ENCODE assay signal across 8 cellular contexts in genomic region chr22:36328635-36329216, GRCh38. TPM values are rescaled to one million over a fixed set of nuclear protein-coding genes. Genes with fewer than 3 reads are reported as not detected.
DNase-seq lines count a peak whose midpoint lies in the region; ATAC-seq and TF ChIP-seq lines count a peak whose summit lies in the region.

No MANE protein-coding gene starts in this region.

- TF ChIP-seq RAD21 in liver (IDR thresholded peaks at IDR 0.05), result no peak

- H3K27me3 ChIP-seq in GM06990 (replicated peaks; ENCODE audit: control insufficient read depth, insufficient read depth, low read length), result no peaks in the 10 kb centered on the region
- no peaks in the 10 kb centered on the region for H3K27me3 ChIP-seq in liver (ENCODE audit: control insufficient read depth in 4 of 4, insufficient read depth in 4 of 4, low read length in 3 of 4)

- H3K4me3 ChIP-seq in GM06990 (replicated peaks; ENCODE audit: low read depth, low read length) (no peak overlapping the region; the same call in 1 of the 2 replicates), liver (ENCODE audit: low read depth in 1 of 3, low read length in 3 of 3) (no peak overlapping the region)

- H3K27ac ChIP-seq in RWPE1 (peak overlapping the region; percentile 100), liver (ENCODE audit: low read depth in 1 of 2, low read length in 2 of 2) (peak overlapping the region; percentile 75 to 90)

- no peak for ATAC-seq in central memory CD8-positive, alpha-beta T cell (replicated peaks; ENCODE audit: extremely low read depth, poor library complexity, severe bottlenecking)
- ATAC-seq in GM21526 (IDR thresholded peaks at IDR 0.05; ENCODE audit: low FRiP score, unreplicated experiment), result no peak

- H3K9me3 ChIP-seq in liver (ENCODE audit: control insufficient read depth in 4 of 4, low read length in 3 of 4), result no peaks in the 10 kb centered on the region

- peaks cover 78% of the 10 kb centered on the region for H3K36me3 Mint-ChIP-seq in central memory CD8-positive, alpha-beta T cell (ENCODE audit: insufficient read depth)
- peaks cover 95% of the 10 kb centered on the region for H3K36me3 Mint-ChIP-seq in stimulated activated naive CD8-positive, alpha-beta T cell treated with anti-CD3 and anti-CD28 coated beads, Interleukin-15, Interleukin-2, amounts not matched to agents 100 ng/mL and 50 ng/mL, for 24 hours (ENCODE audit: low read depth)

- H3K4me3 Mint-ChIP-seq in central memory CD8-positive, alpha-beta T cell, result peak overlapping the region; percentile 80
- H3K4me3 Mint-ChIP-seq in stimulated activated naive CD8-positive, alpha-beta T cell treated with anti-CD3 and anti-CD28 coated beads, Interleukin-15, Interleukin-2, amounts not matched to agents 100 ng/mL and 50 ng/mL, for 24 hours, result peak overlapping the region; percentile 86

- peak overlapping the region; percentile 94 for H3K27ac Mint-ChIP-seq in central memory CD8-positive, alpha-beta T cell (ENCODE audit: low read depth)
- peak overlapping the region; percentile 100 for H3K27ac Mint-ChIP-seq in stimulated activated naive CD8-positive, alpha-beta T cell treated with anti-CD3 and anti-CD28 coated beads, Interleukin-15, Interleukin-2, amounts not matched to agents 100 ng/mL and 50 ng/mL, for 24 hours

- no peak overlapping the region for H3K9ac ChIP-seq in liver (ENCODE audit: low read depth in 1 of 2, low read length in 2 of 2)

- H3K4me1 ChIP-seq in liver (ENCODE audit: control insufficient read depth in 4 of 4, insufficient read depth in 4 of 4, low read length in 3 of 4), result peaks cover 26 to 74% (median 45%) of the 10 kb centered on the region in 4 donors

- no peak for TF ChIP-seq CTCF in GM06990 (IDR thresholded peaks at IDR 0.05; ENCODE audit: insufficient read depth, low read length, poor library complexity, severe bottlenecking)
- no peak for TF ChIP-seq CTCF in RWPE1 (conservative IDR thresholded peaks at IDR 0.05; ENCODE audit: low read depth)
- no peak for TF ChIP-seq CTCF in liver (IDR thresholded peaks at IDR 0.05; ENCODE audit: low read depth, low read length, missing input control)

- WGBS in liver, result 69% methylated on average over 23 of the region's 23 CpGs

- H3K36me3 ChIP-seq in GM06990 (ENCODE audit: control insufficient read depth, insufficient read depth, low read length) (peaks cover 44% of the 10 kb centered on the region), liver (ENCODE audit: control insufficient read depth in 4 of 4, insufficient read depth in 3 of 4, low read depth in 1 of 4, low read length in 3 of 4) (peaks cover 4 to 35% (median 27%) of the 10 kb centered on the region in 4 donors)

- DNase-seq in GM06990 (ENCODE audit: extremely low read depth, insufficient read length), result peak; percentile 45
- no peak for DNase-seq in RWPE1 (ENCODE audit: low spot score)
- DNase-seq in central memory CD8-positive, alpha-beta T cell (ENCODE audit: low spot score in 2 of 2), result no peak
- DNase-seq in NCI-H774 (lab: John Stamatoyannopoulos, UW), result no peak
- no peak for DNase-seq in iPS-NIHi11 (ENCODE audit: low spot score)

- no peaks in the 10 kb centered on the region for H3K9me3 Mint-ChIP-seq in central memory CD8-positive, alpha-beta T cell
- H3K9me3 Mint-ChIP-seq in stimulated activated naive CD8-positive, alpha-beta T cell treated with anti-CD3 and anti-CD28 coated beads, Interleukin-15, Interleukin-2, amounts not matched to agents 100 ng/mL and 50 ng/mL, for 24 hours, result no peaks in the 10 kb centered on the region

- no peaks in the 10 kb centered on the region for H3K27me3 Mint-ChIP-seq in central memory CD8-positive, alpha-beta T cell
- no peaks in the 10 kb centered on the region for H3K27me3 Mint-ChIP-seq in stimulated activated naive CD8-positive, alpha-beta T cell treated with anti-CD3 and anti-CD28 coated beads, Interleukin-15, Interleukin-2, amounts not matched to agents 100 ng/mL and 50 ng/mL, for 24 hours

- CTCF ChIA-PET in RWPE1 (lab: Yijun Ruan, JAX), result interaction anchor here (1.0 kb wide), 1 partner anchor 28 kb away, joined by 4 read pairs; no protein-coding TSS in a partner anchor

- POLR2A ChIA-PET in RWPE1 (lab: Yijun Ruan, JAX; ENCODE audit: low non-redundant PET), result no interaction called here

- H3K4me1 Mint-ChIP-seq in central memory CD8-positive, alpha-beta T cell, result peaks cover 75% of the 10 kb centered on the region
- peaks cover 69% of the 10 kb centered on the region for H3K4me1 Mint-ChIP-seq in stimulated activated naive CD8-positive, alpha-beta T cell treated with anti-CD3 and anti-CD28 coated beads, Interleukin-15, Interleukin-2, amounts not matched to agents 100 ng/mL and 50 ng/mL, for 24 hours (ENCODE audit: low read depth)

TF ChIP-seq in liver, 16 proteins besides CTCF, POLR2A, EP300 and RAD21:
- TF ChIP-seq MAX (IDR thresholded peaks at IDR 0.05) (no peak), ZBTB33 (IDR thresholded peaks at IDR 0.05) (no peak), HNF4G (IDR thresholded peaks at IDR 0.05) (no peak), HNF4A (conservative IDR thresholded peaks at IDR 0.05) (no peak), FOXA1 (IDR thresholded peaks at IDR 0.05) (no peak), EGR1 (IDR thresholded peaks at IDR 0.05; ENCODE audit: low read depth in 2 of 2) (no peak), RXRA (IDR thresholded peaks at IDR 0.05) (no peak), TAF1 (conservative IDR thresholded peaks at IDR 0.05) (no peak), JUND (IDR thresholded peaks at IDR 0.05) (no peak), YY1 (IDR thresholded peaks at IDR 0.05) (no peak), FOXA2 (IDR thresholded peaks at IDR 0.05) (no peak), GABPA (IDR thresholded peaks at IDR 0.05 in 1 of 2, conservative IDR thresholded peaks at IDR 0.05 in 1 of 2) (no peak), NR2F2 (IDR thresholded peaks at IDR 0.05) (no peak), ATF3 (IDR thresholded peaks at IDR 0.05) (no peak), SP1 (IDR thresholded peaks at IDR 0.05) (no peak), REST (IDR thresholded peaks at IDR 0.05) (no peak)

RNA-seq across cellular contexts. Expression of gene MYH9, which starts 59.0 kb away (rescaled TPM):
- total RNA-seq in liver, result 100 to 1,000 TPM; 123 to 150 TPM
- 10 to 100 TPM; 32.3 to 74.1 TPM for polyA plus RNA-seq in liver
